Comparison of ENCODE assay signal across 9 cellular contexts in the genomic region with DNA sequence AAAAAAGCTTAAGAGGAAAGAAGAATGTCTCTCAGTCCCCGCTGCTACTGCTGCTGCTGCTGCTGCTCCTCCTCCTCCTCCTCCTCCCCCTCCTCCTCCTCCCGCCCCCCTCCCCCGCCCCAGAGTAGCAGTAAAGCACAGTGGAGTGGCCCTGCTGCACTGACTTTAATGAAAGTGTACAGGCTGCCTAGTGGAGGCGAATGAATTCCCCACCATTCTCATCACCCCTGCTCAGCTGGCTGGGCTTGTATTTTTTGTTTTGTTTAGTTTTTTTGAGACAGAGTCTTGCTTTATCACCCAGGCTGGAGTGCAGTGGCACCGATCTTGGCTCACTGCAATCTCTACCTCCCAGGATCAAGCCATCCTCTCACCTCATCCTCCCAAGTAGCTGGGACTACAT.
"Had no signal": no experiment of that assay in that cellular context is flagged by ENCODE, and none has a peak within 500 bp of the region (broad histone marks: within the 10 kb centered on the region; RNA-seq: fewer than 3 reads in every experiment).

No MANE protein-coding gene starts in this region.

- H3K4me2 ChIP-seq: GM23338 had no signal

- ATAC-seq: GM23338, HCT116 had no signal

- H3K4me3 ChIP-seq: GM23338, HAP-1 had no signal

- FAIRE-seq: H1, H54 had no signal

- H3K27ac ChIP-seq: HL-60 had no signal

- H3K9me3 ChIP-seq: HAP-1 had no signal

- DNase-seq: HFFc6, IMR-90, KBM-7 had no signal

- H2AFZ ChIP-seq: GM23338 had no signal

- H3K4me1 ChIP-seq: HAP-1 had no signal
